ENCODE assay signal across 11 cellular contexts in genomic region chrX:13283968-13284914, GRCh38. TPM values are rescaled to one million over a fixed set of nuclear protein-coding genes. Genes with fewer than 3 reads are reported as not detected.
DNase-seq lines count a peak whose midpoint lies in the region; ATAC-seq, FAIRE-seq and TF ChIP-seq lines count a peak whose summit lies in the region.
"Had no signal": no experiment of that assay in that cellular context is flagged by ENCODE, and none has a peak within 500 bp of the region (broad histone marks: within the 10 kb centered on the region; RNA-seq: fewer than 3 reads in every experiment).

No MANE protein-coding gene starts in this region.

- H2AFZ ChIP-seq in OCI-LY3 (ENCODE audit: low read depth, low read length): no peak overlapping the region
- H2AFZ ChIP-seq in osteoblast (ENCODE audit: low read length): no peak overlapping the region

- no peak overlapping the region for H3K9ac ChIP-seq in OCI-LY3 (ENCODE audit: low read length)

- no peaks in the 10 kb centered on the region for H3K27me3 ChIP-seq in OCI-LY3 (ENCODE audit: low read depth, low read length)
- no peaks in the 10 kb centered on the region for H3K27me3 ChIP-seq in osteoblast (ENCODE audit: insufficient read depth, low read length)
- no peaks in the 10 kb centered on the region for H3K27me3 ChIP-seq in pancreas

- H3K4me1 ChIP-seq in OCI-LY3 (ENCODE audit: low read length) (peaks cover 18% of the 10 kb centered on the region), osteoblast (ENCODE audit: insufficient read depth, low read length) (peaks cover 31% of the 10 kb centered on the region), pancreas (no peaks in the 10 kb centered on the region)

- 76 to 82% methylated on average over 2 of the region's 2 CpGs for WGBS in pancreas, 2 donors

- intact Hi-C loops in pancreas (cut with DNase I): loop anchor here in 1 of 3 donors (10.0 kb wide), 1 partner anchor 61 kb away; no protein-coding TSS in a partner anchor

- no peaks in the 10 kb centered on the region for H3K79me2 ChIP-seq in OCI-LY3 (ENCODE audit: low read length)
- no peaks in the 10 kb centered on the region for H3K79me2 ChIP-seq in osteoblast (ENCODE audit: insufficient read depth, low read length)

- in situ Hi-C loops in G401 (cut with HindIII; ENCODE audit: low sequenced_read_pairs): no loop called here

- TF ChIP-seq CTCF in OCI-LY3 (IDR thresholded peaks at IDR 0.05; ENCODE audit: low read depth, low read length) (no peak), osteoblast (IDR thresholded peaks at IDR 0.05; ENCODE audit: extremely low read depth, low read depth, low read length) (no peak), pancreas (IDR thresholded peaks at IDR 0.05) (no peak)

- H3K36me3 ChIP-seq in OCI-LY3 (replicated peaks; ENCODE audit: low read depth, low read length) (peaks cover 6% of the 10 kb centered on the region), osteoblast (ENCODE audit: insufficient read depth, low read length) (no peaks in the 10 kb centered on the region), pancreas (no peaks in the 10 kb centered on the region)

- no peaks in the 10 kb centered on the region for H4K20me1 ChIP-seq in OCI-LY3 (ENCODE audit: insufficient read depth, low read length)
- no peaks in the 10 kb centered on the region for H4K20me1 ChIP-seq in osteoblast (ENCODE audit: insufficient read depth, low read length)

- DNase-seq in G401 (ENCODE audit: low spot score): peak; percentile 37
- DNase-seq in fibroblast of gingiva (ENCODE audit: low read depth): peak; percentile 61
- DNase-seq in osteoblast (ENCODE audit: insufficient read length, low spot score, missing footprints): peak; percentile 50
- DNase-seq in NK-92 treated with Interleukin-12 subunit alpha and Interleukin-12 subunit beta, amount 100 ng/mL, for 24 hours (lab: John Stamatoyannopoulos, UW): no peak
- no peak for DNase-seq in cerebellum (ENCODE audit: low spot score)
- no peak for DNase-seq in pancreas
- no peak for DNase-seq in GF-D8 (lab: John Stamatoyannopoulos, UW)
- DNase-seq: effector memory CD8-positive, alpha-beta T cell; Right ventricle myocardium superior had no signal

- no peak overlapping the region for H3K4me3 ChIP-seq in OCI-LY3 (ENCODE audit: low read length)
- H3K4me3 ChIP-seq in osteoblast (ENCODE audit: insufficient read depth, low read length): no peak overlapping the region
- no peak overlapping the region for H3K4me3 ChIP-seq in pancreas

- no peaks in the 10 kb centered on the region for H3K9me3 ChIP-seq in OCI-LY3 (ENCODE audit: insufficient read depth, low read length)
- H3K9me3 ChIP-seq in osteoblast (ENCODE audit: low read depth, low read length): peaks cover 2% of the 10 kb centered on the region
- H3K9me3 ChIP-seq in pancreas: no peaks in the 10 kb centered on the region

- no peak for FAIRE-seq in pancreas (lab: Jason Lieb, UNC)
- FAIRE-seq: HTR-8/SVneo had no signal

- H3K27ac ChIP-seq in OCI-LY3 (ENCODE audit: low read length) (peak overlapping the region; percentile 68), osteoblast (ENCODE audit: low read depth, low read length) (peak overlapping the region; percentile 77), pancreas (no peak overlapping the region)

- ATAC-seq in pancreas: no peak
- ATAC-seq: effector memory CD8-positive, alpha-beta T cell had no signal

- H3K4me2 ChIP-seq in OCI-LY3 (ENCODE audit: low read length) (no peak overlapping the region), osteoblast (ENCODE audit: insufficient read depth, low read length) (peak overlapping the region; percentile 20)

RNA-seq across cellular contexts. Expression of gene ATXN3L, which starts 35.6 kb away (rescaled TPM):
- total RNA-seq in G401 (2014; rRNA removed; shearing (Covaris generic)): not detected in 2 replicates
- total RNA-seq in osteoblast: not detected in 2 replicates
- not detected for total RNA-seq in cerebellum
- not detected for total RNA-seq in pancreas
- not detected for polyA plus RNA-seq in pancreas
- total RNA-seq: Right ventricle myocardium superior had no signal

Comparison
In these comparisons a context has a peak if more than half of its experiments do, and no peak if none do; other contexts are left out.
1. DNase-seq: peak in G401 (single experiment), fibroblast of gingiva (single experiment) and osteoblast (single experiment); none in NK-92 treated with Interleukin-12 subunit alpha and Interleukin-12 subunit beta, amount 100 ng/mL, for 24 hours (single experiment), cerebellum (single experiment), pancreas (0 of 6) and GF-D8 (single experiment).
2. H3K27ac ChIP-seq: peak in OCI-LY3 (single experiment) and osteoblast (single experiment); none in pancreas (0 of 4).